26 cellular contexts compared by ENCODE assay signal in the genomic region with DNA sequence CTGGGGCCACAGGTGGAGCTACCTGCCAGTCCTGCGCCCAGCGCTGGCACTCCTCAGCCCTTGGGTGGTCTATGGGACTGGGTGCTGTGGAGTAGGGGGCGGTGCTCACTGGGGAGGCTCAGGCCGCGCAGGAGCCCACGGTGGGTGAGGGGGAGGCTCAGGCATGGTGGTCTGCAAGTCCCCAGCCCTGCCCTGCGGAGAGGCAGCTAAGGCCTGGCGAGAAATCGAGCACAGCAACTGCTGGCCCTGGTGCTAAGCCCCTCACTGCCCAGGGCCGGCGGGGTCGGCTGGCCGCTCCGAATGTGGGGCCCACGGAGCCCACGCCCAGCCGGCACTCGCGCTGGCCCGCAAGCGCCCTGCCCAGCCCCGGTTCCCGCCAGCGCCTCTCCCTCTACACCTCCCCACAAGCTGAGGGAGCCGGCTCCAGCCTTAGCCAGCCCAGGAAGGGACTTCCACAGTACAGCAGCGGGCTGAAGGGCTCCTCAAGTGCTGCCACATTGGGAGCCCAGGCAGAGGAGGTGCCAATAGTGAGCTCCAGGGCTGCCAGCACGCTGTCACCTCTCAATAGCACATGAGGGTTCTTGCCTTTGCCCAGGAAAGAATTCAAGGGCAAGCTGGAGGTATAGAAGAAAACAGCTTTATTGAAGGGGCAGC. TPM values are rescaled to one million over a fixed set of nuclear protein-coding genes. Genes with fewer than 3 reads are reported as not detected.
"Had no signal": no experiment of that assay in that cellular context is flagged by ENCODE, and none has a peak within 500 bp of the region (broad histone marks: within the 10 kb centered on the region; RNA-seq: fewer than 3 reads in every experiment).

No MANE protein-coding gene starts in this region.

- H3K9me3 ChIP-seq: breast epithelium, MG63 had no signal

- H3K27me3 ChIP-seq: breast epithelium, MG63 had no signal

- DNase-seq: activated B cell treated with CpG ODN at 0.5 μM for 24 hours; activated CD4-positive, alpha-beta T cell treated with anti-CD3 and anti-CD28 coated beads for 1 hour; activated CD4-positive, alpha-beta T cell treated with anti-CD3 and anti-CD28 coated beads, Interleukin-2, amount 10 ng/mL, durations not matched to agents 24 days and 14 days; activated CD4-positive, alpha-beta T cell treated with anti-CD3 and anti-CD28 coated beads, Interleukin-2, amount 50 U/mL, for 48 hours; activated CD8-positive, alpha-beta memory T cell treated with anti-CD3 and anti-CD28 coated beads, Interleukin-2, amount 10 ng/mL, durations not matched to agents 7 days and 5 days; activated effector memory CD4-positive, alpha-beta T cell treated with Interleukin-2 at 50 U/mL for 16 hours; activated naive CD4-positive, alpha-beta T cell; activated T-cell treated with anti-CD3 and anti-CD28 coated beads, Interleukin-2, amount 50 U/mL, for 24 hours; aorta; MG63; MV-4-11; NCI-H1092 treated with DMSO at 0.1 percent for 48 hours; NCI-H1417 treated with DMSO at 0.1 percent for 48 hours; NCI-H1694; NCI-H2029 treated with DMSO at 0.1 percent for 48 hours; NCI-H345; NCI-H510A; NCI-H526 treated with DMSO at 0.1 percent for 48 hours; NCI-H82; RPMI8226; SHP77; T-helper 17 cell; T-helper 9 cell had no signal

- H3K36me3 ChIP-seq: breast epithelium, MG63 had no signal

- H3K4me1 ChIP-seq: breast epithelium had no signal

- H3K4me3 ChIP-seq: breast epithelium, MG63 had no signal

- ATAC-seq: activated CD8-positive, alpha-beta memory T cell treated with anti-CD3 and anti-CD28 coated beads, Interleukin-2, amount 10 ng/mL, durations not matched to agents 7 days and 5 days; T-helper 17 cell had no signal

- H3K27ac ChIP-seq: breast epithelium had no signal

RNA-seq across cellular contexts. Expression of gene C16orf89, which starts 42.9 kb away (rescaled TPM):
- total RNA-seq: activated B cell treated with CpG ODN at 0.5 μM for 24 hours; activated CD4-positive, alpha-beta T cell treated with anti-CD3 and anti-CD28 coated beads, Interleukin-2, amount 10 ng/mL, durations not matched to agents 24 days and 14 days; activated CD8-positive, alpha-beta memory T cell treated with anti-CD3 and anti-CD28 coated beads, Interleukin-2, amount 10 ng/mL, durations not matched to agents 7 days and 5 days; activated T-helper 1 cell treated with anti-CD3 and anti-CD28 coated beads, Interleukin-12 subunit alpha, Interleukin-12 subunit beta, Interleukin-2, Interleukin-4 antibody, amounts not matched to agents 30 ng/mL and 10 ng/mL and 1 ng/mL, durations not matched to agents 14 hours and 24 hours and 36 hours; OCI-LY7; T-helper 17 cell had no signal
